In the genomic region with DNA sequence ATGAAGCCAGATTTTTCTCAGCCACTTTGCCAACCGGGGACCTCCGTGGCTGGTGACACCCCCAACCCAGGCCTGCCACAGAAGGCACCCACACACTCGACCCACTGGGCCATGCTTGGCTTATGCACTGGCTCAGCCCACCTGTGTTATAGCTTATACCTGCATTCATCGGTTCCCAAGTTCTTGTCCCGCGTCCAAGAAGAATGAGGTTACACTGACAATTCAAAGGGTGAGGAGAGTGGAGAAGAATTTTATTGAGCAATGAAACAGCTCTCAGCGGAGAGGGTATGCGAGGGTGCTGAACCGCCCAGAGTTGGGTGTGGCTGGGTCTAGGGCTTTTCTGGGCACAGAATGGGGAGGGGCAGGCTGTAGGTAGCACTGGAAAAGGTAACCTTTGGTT, we compare ENCODE assay signal across 25 cellular contexts. TPM values are rescaled to one million over a fixed set of nuclear protein-coding genes. Genes with fewer than 3 reads are reported as not detected.
DNase-seq lines count a peak whose midpoint lies in the region; ATAC-seq and TF ChIP-seq lines count a peak whose summit lies in the region.
"Had no signal": no experiment of that assay in that cellular context is flagged by ENCODE, and none has a peak within 500 bp of the region (broad histone marks: within the 10 kb centered on the region; RNA-seq: fewer than 3 reads in every experiment).

No MANE protein-coding gene starts in this region.

- H3K36me3 ChIP-seq in CD4-positive, alpha-beta memory T cell (ENCODE audit: insufficient read depth, low read length), result peaks cover 8% of the 10 kb centered on the region
- H3K36me3 ChIP-seq in HEK293 (ENCODE audit: control insufficient read depth in 2 of 2, insufficient read depth in 1 of 2, low read length in 2 of 2), result peaks cover 0 to 59% of the 10 kb centered on the region in 2 experiments; a peak in 2 of 3 replicates
- no peaks in the 10 kb centered on the region for H3K36me3 ChIP-seq in mucosa of descending colon (ENCODE audit: low read depth)
- no peaks in the 10 kb centered on the region for H3K36me3 ChIP-seq in MG63
- H3K36me3 ChIP-seq in aorta (ENCODE audit: control insufficient read depth in 1 of 2, insufficient read depth in 2 of 2, low read length in 1 of 2), result peaks cover 0 to 2% of the 10 kb centered on the region in 2 donors

- POLR2A ChIA-PET in CD4-positive, alpha-beta memory T cell (lab: Charles Lee; ENCODE audit: partially characterized antibody), result no interaction called here
- POLR2A ChIA-PET in HEK293 (lab: Yijun Ruan, JAX), result no interaction called here

- no peak overlapping the region for H3K4me3 Mint-ChIP-seq in CD4-positive, alpha-beta memory T cell
- H3K4me3 Mint-ChIP-seq: brain; CD4-positive, CD25-positive, alpha-beta regulatory T cell; WTC11 had no signal

- no peak overlapping the region for H3K27ac ChIP-seq in CD4-positive, alpha-beta memory T cell (ENCODE audit: low read depth, low read length)
- no peak overlapping the region for H3K27ac ChIP-seq in HEK293 (ENCODE audit: extremely low read depth, low read depth, low read length)
- H3K27ac ChIP-seq in aorta (ENCODE audit: low read depth in 1 of 2, low read length in 2 of 2), result no peak overlapping the region
- H3K27ac ChIP-seq: hepatocyte, left lung, psoas muscle had no signal

- H3K4me1 Mint-ChIP-seq in CD4-positive, alpha-beta memory T cell, result peaks cover 0 to 5% (median 2%) of the 10 kb centered on the region in 4 donors
- H3K4me1 Mint-ChIP-seq: brain, WTC11 had no signal

- TF ChIP-seq CTCF in HEK293 (tag by site-specific recombination; IDR thresholded peaks at IDR 0.05) (no peak), mucosa of descending colon (IDR thresholded peaks at IDR 0.05) (no peak)

- peak overlapping the region in 6 of 7 donors; percentile 8 to 72 (median 34) for H3K27ac Mint-ChIP-seq in CD4-positive, alpha-beta memory T cell
- H3K27ac Mint-ChIP-seq: WTC11 had no signal

- H3K9me3 Mint-ChIP-seq in CD4-positive, alpha-beta memory T cell, result peaks cover 0 to 8% (median 1%) of the 10 kb centered on the region in 8 donors

- no peak overlapping the region for H3K4me3 ChIP-seq in CD4-positive, alpha-beta memory T cell (ENCODE audit: low read length in 2 of 2)
- no peak overlapping the region for H3K4me3 ChIP-seq in HEK293 (ENCODE audit: low read depth, low read length)
- no peak overlapping the region for H3K4me3 ChIP-seq in mucosa of descending colon
- no peak overlapping the region for H3K4me3 ChIP-seq in MG63
- no peak overlapping the region for H3K4me3 ChIP-seq in aorta (ENCODE audit: low read length in 2 of 2)
- H3K4me3 ChIP-seq: esophagus squamous epithelium, hepatocyte, left lung, psoas muscle had no signal

- H3K9me3 ChIP-seq in CD4-positive, alpha-beta memory T cell (ENCODE audit: control insufficient read depth in 1 of 2, low read length in 2 of 2), result no peaks in the 10 kb centered on the region
- H3K9me3 ChIP-seq in HEK293 (ENCODE audit: control insufficient read depth, insufficient read depth, low read depth, low read length) (no peaks in the 10 kb centered on the region), mucosa of descending colon (no peaks in the 10 kb centered on the region), MG63 (no peaks in the 10 kb centered on the region), aorta (ENCODE audit: control insufficient read depth, low read length) (no peaks in the 10 kb centered on the region)
- H3K9me3 ChIP-seq: esophagus squamous epithelium had no signal

- WGBS in aorta, 2 donors, result 98 to 99% methylated on average over 9 of the region's 9 CpGs

- no peaks in the 10 kb centered on the region for H3K27me3 Mint-ChIP-seq in CD4-positive, alpha-beta memory T cell
- H3K27me3 Mint-ChIP-seq: CD4-positive, CD25-positive, alpha-beta regulatory T cell had no signal

- no peaks in the 10 kb centered on the region for H3K27me3 ChIP-seq in CD4-positive, alpha-beta memory T cell (ENCODE audit: insufficient read depth, low read length)
- no peaks in the 10 kb centered on the region for H3K27me3 ChIP-seq in MG63
- H3K27me3 ChIP-seq in aorta (ENCODE audit: control insufficient read depth in 1 of 2, insufficient read depth in 2 of 2, low read length in 1 of 2), result no peaks in the 10 kb centered on the region
- H3K27me3 ChIP-seq: esophagus squamous epithelium, hepatocyte, left lung had no signal

- peaks cover 37 to 44% of the 10 kb centered on the region in 2 donors for H3K36me3 Mint-ChIP-seq in CD4-positive, alpha-beta memory T cell

- ATAC-seq in mucosa of descending colon, result no peak
- no peak for ATAC-seq in GM21619 (IDR thresholded peaks at IDR 0.05; ENCODE audit: unreplicated experiment)
- ATAC-seq in GM19463 (IDR thresholded peaks at IDR 0.05; ENCODE audit: unreplicated experiment), result no peak
- no peak for ATAC-seq in aorta (ENCODE audit: low FRiP score)
- ATAC-seq: left lung, psoas muscle, WTC11 had no signal

- CTCF ChIA-PET in CD4-positive, alpha-beta memory T cell (lab: Charles Lee; ENCODE audit: partially characterized antibody), result no interaction called here
- CTCF ChIA-PET in HEK293 (lab: Yijun Ruan, JAX), result interaction anchor here (0.5 kb wide), 1 partner anchor 67 kb away, joined by 3 read pairs; no protein-coding TSS in a partner anchor

- no peaks in the 10 kb centered on the region for H3K4me1 ChIP-seq in CD4-positive, alpha-beta memory T cell (ENCODE audit: insufficient read depth, low read length)
- no peaks in the 10 kb centered on the region for H3K4me1 ChIP-seq in HEK293 (ENCODE audit: control insufficient read depth, insufficient read depth, low read length)
- H3K4me1 ChIP-seq in mucosa of descending colon (ENCODE audit: low read depth), result no peaks in the 10 kb centered on the region
- no peaks in the 10 kb centered on the region for H3K4me1 ChIP-seq in aorta (ENCODE audit: control insufficient read depth in 1 of 2, insufficient read depth in 2 of 2, low read length in 2 of 2)
- H3K4me1 ChIP-seq: left lung, psoas muscle had no signal

- intact Hi-C loops in CD4-positive, alpha-beta memory T cell (cut with micrococcal nuclease), result no loop called here
- intact Hi-C loops in mucosa of descending colon (cut with DNase I, micrococcal nuclease) (no loop called here), aorta (cut with DNase I) (no loop called here)

- DNase-seq in CD4-positive, alpha-beta memory T cell, result no peak
- DNase-seq in amniotic epithelial cell (ENCODE audit: low read depth) (peak; percentile 13), mucosa of descending colon (peak in 2 of 3 donors; percentile 11 to 14), MG63 (no peak), aorta (no peak)
- DNase-seq: activated CD8-positive, alpha-beta memory T cell treated with anti-CD3 and anti-CD28 coated beads, Interleukin-2, amount 50 U/mL, for 48 hours; activated effector memory CD4-positive, alpha-beta T cell treated with Interleukin-2 at 50 U/mL for 16 hours; CD4-positive, CD25-positive, alpha-beta regulatory T cell; DND-41; effector CD4-positive, alpha-beta T cell; esophagus squamous epithelium; KG1; left lung; NCI-H187 treated with DMSO at 0.1 percent for 48 hours; NCI-H226; psoas muscle; T-helper 9 cell had no signal

TF ChIP-seq in HEK293, 187 proteins besides CTCF, POLR2A, EP300 and RAD21:
- TF ChIP-seq ZNF391 (tag by site-specific recombination; IDR thresholded peaks at IDR 0.05; ENCODE audit: borderline replicate concordance, low read depth), result no peak
- TF ChIP-seq SETDB1 (IDR thresholded peaks at IDR 0.05; ENCODE audit: insufficient read length, low read length), result peak; percentile 72

RNA-seq across cellular contexts. Expression of a gene that starts 22.2 kb away (rescaled TPM):
- not detected for total RNA-seq in CD4-positive, alpha-beta memory T cell
- not detected for polyA plus RNA-seq in CD4-positive, alpha-beta memory T cell
- total RNA-seq in mucosa of descending colon, result not detected
- total RNA-seq in MG63 (2014; rRNA removed; shearing (Covaris generic); ENCODE audit: low replicate concordance), result 1.3 and 4.4 TPM in 2 replicates
- under 1 TPM in 1 of 2 donors, not detected in 1; 0.21 TPM for total RNA-seq in aorta
- under 1 TPM in 1 of 2 donors, not detected in 1; 0.08 TPM for polyA plus RNA-seq in aorta
- total RNA-seq: esophagus squamous epithelium, HT1080 had no signal
- polyA plus RNA-seq: CD4-positive, CD25-positive, alpha-beta regulatory T cell had no signal

RNA-seq across cellular contexts. Expression of a gene that starts 51.0 kb away (rescaled TPM):
- total RNA-seq in CD4-positive, alpha-beta memory T cell, result under 1 TPM in 1 of 2 experiments, not detected in 1; 0.44 TPM
- under 1 TPM; 0.32 to 0.48 TPM for polyA plus RNA-seq in CD4-positive, alpha-beta memory T cell
- total RNA-seq in mucosa of descending colon (1 to 10 TPM in 2 of 3 donors, under 1 TPM in 1; 0.35 to 1.8 (median 1.1) TPM), aorta (1 to 10 TPM in 1 of 2 donors, not detected in 1; 4.0 TPM)
- total RNA-seq in MG63 (2014; rRNA removed; shearing (Covaris generic); ENCODE audit: low replicate concordance), result 0.39 and 0.72 TPM in 2 replicates
- 1 to 10 TPM in 1 of 2 donors, under 1 TPM in 1; 0.75 to 2.9 TPM for polyA plus RNA-seq in aorta
- total RNA-seq: CD4-positive, CD25-positive, alpha-beta regulatory T cell; esophagus squamous epithelium; frontal cortex; HT1080; psoas muscle had no signal

RNA-seq across cellular contexts. Expression of a gene that starts 55.7 kb away (rescaled TPM):
- 10 to 100 TPM; 65.3 to 71.2 TPM for total RNA-seq in CD4-positive, alpha-beta memory T cell
- polyA plus RNA-seq in CD4-positive, alpha-beta memory T cell, result 10 to 100 TPM; 30.4 to 34.6 TPM
- total RNA-seq in mucosa of descending colon (10 to 100 TPM; 44.7 to 77.8 (median 49.6) TPM), aorta (10 to 100 TPM; 19.3 to 33.2 TPM)
- total RNA-seq in MG63 (2014; rRNA removed; shearing (Covaris generic); ENCODE audit: low replicate concordance), result 11.0 and 21.8 TPM in 2 replicates
- polyA plus RNA-seq in aorta, result 10 to 100 TPM; 20.0 to 48.4 TPM

Comparison
In these comparisons a context has a peak if more than half of its experiments do, and no peak if none do; other contexts are left out.
1. DNase-seq: peak in amniotic epithelial cell (single experiment) and mucosa of descending colon (2 of 3); none in CD4-positive, alpha-beta memory T cell (0 of 5), MG63 (single experiment) and aorta (0 of 2).